Comparison of ENCODE assay signal across 14 cellular contexts in genomic region chr4:74539043-74539790, GRCh38.
DNase-seq lines count a peak whose midpoint lies in the region; ATAC-seq, FAIRE-seq and TF ChIP-seq lines count a peak whose summit lies in the region.
"Had no signal": no experiment of that assay in that cellular context is flagged by ENCODE, and none has a peak within 500 bp of the region (broad histone marks: within the 10 kb centered on the region; RNA-seq: fewer than 3 reads in every experiment).

No MANE protein-coding gene starts in this region.

- 60 to 75% methylated on average over 3 of the region's 3 CpGs for WGBS in upper lobe of left lung, 2 donors
- WGBS in heart right ventricle, 2 donors, result 71 to 75% methylated on average over 3 of the region's 3 CpGs

- FAIRE-seq in kidney (lab: Jason Lieb, UNC), result peak; percentile 25

- H3K36me3 ChIP-seq in kidney (ENCODE audit: control insufficient read depth in 1 of 2, insufficient read depth in 2 of 2, low read length in 2 of 2), result no peaks in the 10 kb centered on the region
- H3K36me3 ChIP-seq in upper lobe of left lung, result no peaks in the 10 kb centered on the region
- no peaks in the 10 kb centered on the region for H3K36me3 ChIP-seq in heart right ventricle
- H3K36me3 ChIP-seq: esophagus squamous epithelium had no signal

- H3K4me3 ChIP-seq in kidney (ENCODE audit: low read length in 2 of 2) (no peak overlapping the region), upper lobe of left lung (no peak overlapping the region), heart right ventricle (no peak overlapping the region)
- H3K4me3 ChIP-seq: esophagus squamous epithelium had no signal

- no peak overlapping the region for H3K9ac ChIP-seq in kidney (ENCODE audit: low read length in 2 of 2)

- TF ChIP-seq POLR2A in upper lobe of left lung (IDR thresholded peaks at IDR 0.05), result no peak

- no peaks in the 10 kb centered on the region for H3K27me3 ChIP-seq in upper lobe of left lung
- no peaks in the 10 kb centered on the region for H3K27me3 ChIP-seq in heart right ventricle
- H3K27me3 ChIP-seq: esophagus squamous epithelium had no signal

- ATAC-seq in GM21447 (IDR thresholded peaks at IDR 0.05; ENCODE audit: unreplicated experiment) (peak; percentile 62), upper lobe of left lung (ENCODE audit: low FRiP score in 2 of 2) (peak; percentile 38 to 60), heart right ventricle (no peak)
- ATAC-seq: activated CD4-positive, alpha-beta T cell treated with anti-CD3 and anti-CD28 coated beads for 36 hours; right cardiac atrium had no signal

- H3K9me3 ChIP-seq in kidney (ENCODE audit: control insufficient read depth in 1 of 2, low read length in 2 of 2) (peaks cover 0 to 2% of the 10 kb centered on the region in 2 donors), upper lobe of left lung (no peaks in the 10 kb centered on the region), heart right ventricle (no peaks in the 10 kb centered on the region)
- H3K9me3 ChIP-seq: esophagus squamous epithelium had no signal

- no peak overlapping the region for H3K27ac ChIP-seq in kidney (ENCODE audit: low read depth in 2 of 2, low read length in 2 of 2)
- peak overlapping the region in 1 of 4 donors; percentile 46 for H3K27ac ChIP-seq in upper lobe of left lung
- H3K27ac ChIP-seq in heart right ventricle, result no peak overlapping the region
- H3K27ac ChIP-seq: esophagus squamous epithelium had no signal

- TF ChIP-seq CTCF in kidney (IDR thresholded peaks at IDR 0.05; ENCODE audit: borderline replicate concordance, extremely low read depth, insufficient read depth) (no peak), upper lobe of left lung (IDR thresholded peaks at IDR 0.05) (no peak), heart right ventricle (IDR thresholded peaks at IDR 0.05) (no peak)

- TF ChIP-seq EP300 in upper lobe of left lung (IDR thresholded peaks at IDR 0.05), result peak in 1 of 4 donors; percentile 60

- intact Hi-C loops in kidney (cut with DNase I), result loop anchor here (10.0 kb wide), 1 partner anchor 144 kb away; no protein-coding TSS in a partner anchor
- intact Hi-C loops in heart right ventricle (cut with DNase I), result loop anchor here in 4 of 10 donors (10.0 kb wide), 2 partner anchors 86 to 136 kb away; no protein-coding TSS in a partner anchor

- H3K4me1 ChIP-seq in kidney (ENCODE audit: control insufficient read depth in 1 of 2, insufficient read depth in 1 of 2, low read depth in 1 of 2, low read length in 2 of 2), result peaks cover 0 to 5% of the 10 kb centered on the region in 2 donors
- H3K4me1 ChIP-seq in upper lobe of left lung, result peaks cover 12 to 25% (median 15%) of the 10 kb centered on the region in 4 donors
- peaks cover 0 to 20% (median 5%) of the 10 kb centered on the region in 9 donors for H3K4me1 ChIP-seq in heart right ventricle

- DNase-seq in SW480 (ENCODE audit: low spot score) (peak; percentile 84), kidney (no peak), upper lobe of left lung (no peak), HuH-7 (ENCODE audit: low spot score) (no peak), heart right ventricle (no peak), NCI-H1105 treated with DMSO at 0.1 percent for 48 hours (lab: John Stamatoyannopoulos, UW) (no peak)
- DNase-seq: activated CD4-positive, alpha-beta T cell treated with anti-CD3 and anti-CD28 coated beads for 36 hours; esophagus squamous epithelium; H7; NCI-H2107; right cardiac atrium; substantia nigra; SW 1271 had no signal

Comparison
In these comparisons a context has a peak if more than half of its experiments do, and no peak if none do; other contexts are left out.
1. ATAC-seq: peak in GM21447 (single experiment) and upper lobe of left lung (2 of 2); none in heart right ventricle (0 of 8).